In genomic region chr6:35360349-35361138, GRCh38 we compare ENCODE assay signal across 10 cellular contexts. TPM values are rescaled to one million over a fixed set of nuclear protein-coding genes. Genes with fewer than 3 reads are reported as not detected.
A peak's percentile ranks its signal among the peaks of the same experiment; 100 is the strongest.
DNase-seq lines count a peak whose midpoint lies in the region; ATAC-seq, FAIRE-seq and TF ChIP-seq lines count a peak whose summit lies in the region.
"Had no signal": no experiment of that assay in that cellular context is flagged by ENCODE, and none has a peak within 500 bp of the region (broad histone marks: within the 10 kb centered on the region; RNA-seq: fewer than 3 reads in every experiment).

No MANE protein-coding gene starts in this region.

- TF ChIP-seq CTCF in brain microvascular endothelial cell (IDR thresholded peaks at IDR 0.05; ENCODE audit: low read depth, low read length, missing control alignments) = no peak
- TF ChIP-seq CTCF in keratinocyte (optimal IDR thresholded peaks at IDR 0.05 in 1 of 3, IDR thresholded peaks at IDR 0.05 in 1 of 3, conservative IDR thresholded peaks at IDR 0.05 in 1 of 3; ENCODE audit: extremely low read depth in 1 of 3, insufficient read depth in 2 of 3, low read length in 3 of 3) = no peak

- no peak overlapping the region for H3K4me3 Mint-ChIP-seq in activated T-helper 2 cell treated with anti-CD3 and anti-CD28 coated beads, Interferon-gamma antibody, Interleukin-2, Interleukin-4, amounts not matched to agents 10 μg/mL and 5 μg/mL and 100 μg/mL, durations not matched to agents 14 hours and 24 hours and 36 hours (ENCODE audit: low read depth)

- dilution Hi-C loops in keratinocyte (cut with MboI; ENCODE audit: extremely low pct_ligation_motif_present, low sequenced_read_pairs) = no loop called here

- H3K9me3 Mint-ChIP-seq in activated T-helper 2 cell treated with anti-CD3 and anti-CD28 coated beads, Interferon-gamma antibody, Interleukin-2, Interleukin-4, amounts not matched to agents 10 μg/mL and 5 μg/mL and 100 μg/mL, durations not matched to agents 14 hours and 24 hours and 36 hours = no peaks in the 10 kb centered on the region

- no peak overlapping the region for H3K9ac ChIP-seq in keratinocyte (ENCODE audit: control insufficient read depth, extremely low read depth, insufficient read depth, low read length)

- H4K20me1 ChIP-seq in keratinocyte (ENCODE audit: control insufficient read depth, extremely low read depth, insufficient read depth, low read length) = no peaks in the 10 kb centered on the region

- no peak overlapping the region for H3K27ac Mint-ChIP-seq in activated T-helper 2 cell treated with anti-CD3 and anti-CD28 coated beads, Interferon-gamma antibody, Interleukin-2, Interleukin-4, amounts not matched to agents 10 μg/mL and 5 μg/mL and 100 μg/mL, durations not matched to agents 14 hours and 24 hours and 36 hours

- peaks cover 4% of the 10 kb centered on the region for H3K9me1 ChIP-seq in keratinocyte (ENCODE audit: control insufficient read depth, extremely low read depth, insufficient read depth, low read length)

- DNase-seq in NCI-H2107 treated with DMSO at 0.1 percent for 48 hours (lab: John Stamatoyannopoulos, UW; ENCODE audit: unreplicated experiment) = peak; percentile 15
- DNase-seq in NCI-H2107 (lab: John Stamatoyannopoulos, UW) = no peak
- no peak for DNase-seq in brain microvascular endothelial cell
- no peak for DNase-seq in keratinocyte (ENCODE audit: low read depth, low spot score)
- DNase-seq in substantia nigra (lab: John Stamatoyannopoulos, UW) = peak in 45 of 49 donors; percentile 21 to 87 (median 66)
- no peak for DNase-seq in activated T-helper 2 cell treated with anti-CD3 and anti-CD28 coated beads, Interferon-gamma antibody, Interleukin-2, Interleukin-4, amounts not matched to agents 10 μg/mL and 5 μg/mL and 100 μg/mL, durations not matched to agents 14 hours and 24 hours and 36 hours (ENCODE audit: low spot score)
- no peak for DNase-seq in activated gamma-delta T cell treated with Interleukin-2 at 50 U/mL for 16 hours
- DNase-seq: NCI-H748 treated with DMSO at 0.1 percent for 48 hours had no signal

- no peaks in the 10 kb centered on the region for H3K9me3 ChIP-seq in keratinocyte (ENCODE audit: control insufficient read depth, low read depth, low read length)

- H3K36me3 Mint-ChIP-seq in activated T-helper 2 cell treated with anti-CD3 and anti-CD28 coated beads, Interferon-gamma antibody, Interleukin-2, Interleukin-4, amounts not matched to agents 10 μg/mL and 5 μg/mL and 100 μg/mL, durations not matched to agents 14 hours and 24 hours and 36 hours (ENCODE audit: low read depth) = peaks cover 38% of the 10 kb centered on the region

- peaks cover 10% of the 10 kb centered on the region for H3K79me2 ChIP-seq in keratinocyte (ENCODE audit: control insufficient read depth, insufficient read depth, low read length)

- H3K4me3 ChIP-seq in brain microvascular endothelial cell (ENCODE audit: low read depth, low read length) (no peak overlapping the region), keratinocyte (ENCODE audit: control insufficient read depth in 2 of 3, extremely low read depth in 1 of 3, insufficient read depth in 2 of 3, low read depth in 1 of 3, low read length in 3 of 3) (no peak overlapping the region)

- H3K27me3 ChIP-seq in brain microvascular endothelial cell (replicated peaks) (no peaks in the 10 kb centered on the region), keratinocyte (ENCODE audit: control insufficient read depth, extremely low read depth, insufficient read depth, low read length) (no peaks in the 10 kb centered on the region)

- ATAC-seq in HG02885 (IDR thresholded peaks at IDR 0.05; ENCODE audit: poor library complexity, unreplicated experiment) = no peak

- no peaks in the 10 kb centered on the region for H3K27me3 Mint-ChIP-seq in activated T-helper 2 cell treated with anti-CD3 and anti-CD28 coated beads, Interferon-gamma antibody, Interleukin-2, Interleukin-4, amounts not matched to agents 10 μg/mL and 5 μg/mL and 100 μg/mL, durations not matched to agents 14 hours and 24 hours and 36 hours (ENCODE audit: low read depth)

- H3K27ac ChIP-seq in brain microvascular endothelial cell (peak overlapping the region; percentile 43), keratinocyte (ENCODE audit: control insufficient read depth, insufficient read depth, low read length) (no peak overlapping the region), substantia nigra (ENCODE audit: low read depth, low read length, poor library complexity, severe bottlenecking) (peak overlapping the region; percentile 71)

- in situ Hi-C loops in brain microvascular endothelial cell (cut with HindIII; ENCODE audit: low pct_ligation_motif_present, low sequenced_read_pairs) = no loop called here

- intact Hi-C loops in activated T-helper 2 cell treated with anti-CD3 and anti-CD28 coated beads, Interferon-gamma antibody, Interleukin-2, Interleukin-4, amounts not matched to agents 10 μg/mL and 5 μg/mL and 100 μg/mL, durations not matched to agents 14 hours and 24 hours and 36 hours (cut with micrococcal nuclease) = no loop called here

- peaks cover 13% of the 10 kb centered on the region for H3K4me1 Mint-ChIP-seq in activated T-helper 2 cell treated with anti-CD3 and anti-CD28 coated beads, Interferon-gamma antibody, Interleukin-2, Interleukin-4, amounts not matched to agents 10 μg/mL and 5 μg/mL and 100 μg/mL, durations not matched to agents 14 hours and 24 hours and 36 hours (ENCODE audit: low read depth)

- H2AFZ ChIP-seq in keratinocyte (ENCODE audit: control insufficient read depth, low read length) = no peak overlapping the region

- peaks cover 13% of the 10 kb centered on the region for H3K4me1 ChIP-seq in keratinocyte (ENCODE audit: control insufficient read depth, extremely low read depth, insufficient read depth, low read length)

- H3K4me2 ChIP-seq in keratinocyte (ENCODE audit: control insufficient read depth, extremely low read depth, insufficient read depth, low read depth, low read length) = no peak overlapping the region

- FAIRE-seq in keratinocyte (lab: Jason Lieb, UNC) = peak; percentile 94
- FAIRE-seq: A204.1 had no signal

- H3K36me3 ChIP-seq in brain microvascular endothelial cell (replicated peaks) (peaks cover 10% of the 10 kb centered on the region), keratinocyte (ENCODE audit: control insufficient read depth in 2 of 2, extremely low read depth in 1 of 2, insufficient read depth in 2 of 2, low read length in 2 of 2) (peaks cover 14% of the 10 kb centered on the region in 2 experiments)

RNA-seq across cellular contexts. Expression of gene PPARD, which starts 18.2 kb away (rescaled TPM):
- polyA plus RNA-seq in keratinocyte = 15.1 to 24.4 TPM (median 20.6 TPM) in 3 replicates
- 11.1 TPM for polyA plus RNA-seq in keratinocyte (2011; ENCODE audit: low read depth)
- polyA plus RNA-seq in keratinocyte (2011; cell fraction: cytosol; rRNA removed) = 17.4 and 22.7 TPM in 2 replicates
- polyA plus RNA-seq in keratinocyte (2011; cell fraction: nucleus; rRNA removed) = 30.6 and 39.0 TPM in 2 replicates
- 31.1 and 48.5 TPM in 2 replicates for polyA plus RNA-seq in keratinocyte (2012; ENCODE audit: low replicate concordance)
- 28.7 to 66.9 TPM (median 29.2 TPM) in 3 replicates for polyA minus RNA-seq in keratinocyte
- polyA minus RNA-seq in keratinocyte (2011; cell fraction: cytosol; rRNA and poly(A)+ RNA removed) = 21.1 TPM
- 16.0 and 19.2 TPM in 2 replicates for polyA minus RNA-seq in keratinocyte (2011; cell fraction: nucleus; rRNA and poly(A)+ RNA removed)
- total RNA-seq in activated T-helper 2 cell treated with anti-CD3 and anti-CD28 coated beads, Interferon-gamma antibody, Interleukin-2, Interleukin-4, amounts not matched to agents 10 μg/mL and 5 μg/mL and 100 μg/mL, durations not matched to agents 14 hours and 24 hours and 36 hours = 27.1 and 29.1 TPM in 2 replicates

Comparison
In these comparisons a context has a peak if more than half of its experiments do, and no peak if none do; other contexts are left out.
1. DNase-seq: peak in NCI-H2107 treated with DMSO at 0.1 percent for 48 hours (single experiment) and substantia nigra (45 of 49); none in NCI-H2107 (single experiment), brain microvascular endothelial cell (single experiment), keratinocyte (single experiment), activated T-helper 2 cell treated with anti-CD3 and anti-CD28 coated beads, Interferon-gamma antibody, Interleukin-2, Interleukin-4, amounts not matched to agents 10 μg/mL and 5 μg/mL and 100 μg/mL, durations not matched to agents 14 hours and 24 hours and 36 hours (single experiment) and activated gamma-delta T cell treated with Interleukin-2 at 50 U/mL for 16 hours (single experiment).